25 cellular contexts compared by ENCODE assay signal in the genomic region with DNA sequence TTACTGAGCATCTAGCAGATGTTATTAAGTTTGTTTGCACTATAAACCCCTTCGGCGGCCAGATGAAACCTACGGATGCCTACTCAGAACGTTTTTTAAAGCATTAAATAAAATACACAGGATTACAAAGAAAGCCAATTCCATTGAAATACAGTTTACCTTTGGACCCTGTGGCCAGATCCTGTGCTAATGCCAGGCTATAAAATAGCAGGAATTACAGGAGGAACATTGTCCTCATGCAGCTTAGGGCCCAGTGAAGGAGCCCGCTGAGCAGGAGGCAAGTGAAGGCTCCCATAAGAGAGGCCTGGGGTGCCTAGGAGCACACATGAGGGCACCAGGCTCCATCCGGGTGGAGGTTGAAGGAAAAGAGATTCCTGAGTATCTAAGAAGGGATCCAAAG.
"Had no signal": no experiment of that assay in that cellular context is flagged by ENCODE, and none has a peak within 500 bp of the region (broad histone marks: within the 10 kb centered on the region; RNA-seq: fewer than 3 reads in every experiment).

No MANE protein-coding gene starts in this region.

- H3K27me3 ChIP-seq: right atrium auricular region, right lobe of liver, sigmoid colon, stomach, thyroid gland, uterus had no signal

- H3K27ac ChIP-seq: neutrophil, pancreas, prostate gland, right atrium auricular region, right lobe of liver, sigmoid colon, stomach, thoracic aorta, thyroid gland, tibial nerve, upper lobe of right lung, uterus had no signal

- DNase-seq: naive thymus-derived CD8-positive, alpha-beta T cell; nephron progenitor cell; nucleus accumbens; pancreas; retina; right lobe of liver; sigmoid colon; small intestine; stimulated activated CD4-positive, alpha-beta T cell treated with anti-CD3 and anti-CD28 coated beads, Interleukin-15, amount 100 ng/mL, for 24 hours; stimulated activated CD4-positive, alpha-beta T cell treated with anti-CD3 and anti-CD28 coated beads, Interleukin-2, amount 100 ng/mL, for 24 hours; stimulated activated CD4-positive, alpha-beta T cell treated with anti-CD3 and anti-CD28 coated beads, Interleukin-2, amount 100 ng/mL, for 48 hours; stimulated activated CD4-positive, alpha-beta T cell treated with anti-CD3 and anti-CD28 coated beads, Interleukin-4, amount 100 ng/mL, for 24 hours; stimulated activated naive B cell treated with anti-CD40 and anti-IgM and Interleukin-4, amounts not matched to agents 10 μg/mL and 1 μg/mL and 100 μg/mL, for 72 hours; stimulated activated naive CD4-positive, alpha-beta T cell treated with Interleukin-2 at 50 U/mL for 16 hours; stomach; thyroid gland; upper lobe of right lung; uterus had no signal

- H3K4me1 ChIP-seq: prostate gland, right atrium auricular region, stomach, thyroid gland, upper lobe of right lung had no signal

- H3K9me3 ChIP-seq: neutrophil, pancreas, prostate gland, right atrium auricular region, right lobe of liver, sigmoid colon, stomach, thoracic aorta, thyroid gland, tibial nerve, upper lobe of right lung, uterus had no signal

- H3K4me3 ChIP-seq: pancreas, prostate gland, right atrium auricular region, right lobe of liver, sigmoid colon, stomach, thoracic aorta, thyroid gland, tibial nerve, upper lobe of right lung, uterus had no signal

- ATAC-seq: naive thymus-derived CD8-positive, alpha-beta T cell; natural killer cell treated with Interleukin-12 subunit alpha and Interleukin-12 subunit beta and Interleukin-15 and Interleukin-18, amount 100 ng/mL, for 72 hours; pancreas; right lobe of liver; stimulated activated effector memory CD8-positive, alpha-beta T cell treated with anti-CD3 and anti-CD28 coated beads, Interleukin-12 subunit alpha, Interleukin-12 subunit beta, amount 100 ng/mL, for 72 hours; stimulated activated naive B cell treated with anti-CD40 and anti-IgM and Interleukin-4, amounts not matched to agents 10 μg/mL and 1 μg/mL and 100 μg/mL, for 72 hours; upper lobe of right lung had no signal

- H3K36me3 ChIP-seq: neutrophil, pancreas, prostate gland, right atrium auricular region, right lobe of liver, sigmoid colon, stomach, thoracic aorta, thyroid gland, tibial nerve, upper lobe of right lung, uterus had no signal
